In the genomic region with DNA sequence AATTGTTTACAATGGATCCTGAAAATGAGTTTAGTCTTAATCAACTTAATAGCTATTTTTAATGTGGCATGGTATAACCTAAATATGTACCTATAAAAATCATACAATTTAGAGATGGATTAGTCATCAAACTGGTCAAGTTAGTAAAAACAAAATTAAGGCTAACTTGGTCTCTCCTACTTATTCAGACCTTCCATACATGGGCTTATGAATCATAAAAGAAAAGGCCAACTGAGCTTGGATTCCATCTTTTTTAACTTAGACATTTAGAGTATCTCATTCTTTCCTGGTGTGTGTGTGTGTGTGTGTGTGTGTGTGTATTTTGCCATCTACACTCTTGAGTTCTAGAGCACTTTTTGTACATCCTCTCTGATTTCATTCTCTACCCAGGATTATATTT, we compare ENCODE assay signal across 24 cellular contexts.
DNase-seq lines count a peak whose midpoint lies in the region; ATAC-seq, FAIRE-seq and TF ChIP-seq lines count a peak whose summit lies in the region.
"Had no signal": no experiment of that assay in that cellular context is flagged by ENCODE, and none has a peak within 500 bp of the region (broad histone marks: within the 10 kb centered on the region; RNA-seq: fewer than 3 reads in every experiment).

No MANE protein-coding gene starts in this region.

- no peak overlapping the region for H3K4me3 Mint-ChIP-seq in activated CD8-positive, alpha-beta T cell treated with anti-CD3 and anti-CD28 coated beads for 36 hours
- no peak overlapping the region for H3K4me3 Mint-ChIP-seq in activated CD8-positive, alpha-beta T cell treated with anti-CD3 and anti-CD28 coated beads, Interleukin-2, amount 10 ng/mL, durations not matched to agents 7 days and 5 days
- no peak overlapping the region for H3K4me3 Mint-ChIP-seq in astrocyte (ENCODE audit: unreplicated experiment)
- H3K4me3 Mint-ChIP-seq: CD8-positive, alpha-beta memory T cell; GM23338 had no signal

- no peak overlapping the region for H3K27ac ChIP-seq in astrocyte (ENCODE audit: low read depth, low read length)
- H3K27ac ChIP-seq: BLaER1 had no signal

- CTCF ChIA-PET in activated CD8-positive, alpha-beta T cell treated with anti-CD3 and anti-CD28 coated beads for 36 hours (lab: Charles Lee) = no interaction called here
- CTCF ChIA-PET in activated CD8-positive, alpha-beta T cell treated with anti-CD3 and anti-CD28 coated beads, Interleukin-2, amount 10 ng/mL, durations not matched to agents 7 days and 5 days (lab: Charles Lee) = no interaction called here

- POLR2A ChIA-PET in activated CD8-positive, alpha-beta T cell treated with anti-CD3 and anti-CD28 coated beads for 36 hours (lab: Charles Lee) = no interaction called here
- POLR2A ChIA-PET in activated CD8-positive, alpha-beta T cell treated with anti-CD3 and anti-CD28 coated beads, Interleukin-2, amount 10 ng/mL, durations not matched to agents 7 days and 5 days (lab: Charles Lee) = no interaction called here

- H3K4me2 ChIP-seq in astrocyte (ENCODE audit: low read length) = peak overlapping the region; percentile 18
- H3K4me2 ChIP-seq: BLaER1, GM23338 had no signal

- intact Hi-C loops in activated CD8-positive, alpha-beta T cell treated with anti-CD3 and anti-CD28 coated beads for 36 hours (cut with micrococcal nuclease) = no loop called here

- no peaks in the 10 kb centered on the region for H3K9me3 ChIP-seq in astrocyte (ENCODE audit: insufficient read depth, low read depth, low read length)
- H3K9me3 ChIP-seq: BLaER1, MG63 had no signal

- no peak overlapping the region for H3K27ac Mint-ChIP-seq in activated CD8-positive, alpha-beta T cell treated with anti-CD3 and anti-CD28 coated beads for 36 hours
- H3K27ac Mint-ChIP-seq in activated CD8-positive, alpha-beta T cell treated with anti-CD3 and anti-CD28 coated beads, Interleukin-2, amount 10 ng/mL, durations not matched to agents 7 days and 5 days = no peak overlapping the region
- H3K27ac Mint-ChIP-seq in astrocyte (ENCODE audit: unreplicated experiment) = no peak overlapping the region
- H3K27ac Mint-ChIP-seq: CD8-positive, alpha-beta memory T cell had no signal

- no peak overlapping the region for H3K9ac ChIP-seq in astrocyte (ENCODE audit: low read length)
- H3K9ac ChIP-seq: BLaER1 had no signal

- FAIRE-seq in astrocyte (lab: Jason Lieb, UNC) = no peak
- FAIRE-seq: D721Med, G401.6, HepG2 had no signal

- no peaks in the 10 kb centered on the region for H3K36me3 ChIP-seq in astrocyte (ENCODE audit: insufficient read depth, low read length)
- H3K36me3 ChIP-seq: BLaER1, MG63 had no signal

- no peak for TF ChIP-seq CTCF in activated CD8-positive, alpha-beta T cell treated with anti-CD3 and anti-CD28 coated beads for 36 hours (IDR thresholded peaks at IDR 0.05)
- TF ChIP-seq CTCF in astrocyte (IDR thresholded peaks at IDR 0.05; ENCODE audit: insufficient read depth, low read depth, low read length) = no peak

- peaks cover 10% of the 10 kb centered on the region for H3K27me3 Mint-ChIP-seq in activated CD8-positive, alpha-beta T cell treated with anti-CD3 and anti-CD28 coated beads for 36 hours
- H3K27me3 Mint-ChIP-seq in activated CD8-positive, alpha-beta T cell treated with anti-CD3 and anti-CD28 coated beads, Interleukin-2, amount 10 ng/mL, durations not matched to agents 7 days and 5 days (ENCODE audit: low read depth) = no peaks in the 10 kb centered on the region
- no peaks in the 10 kb centered on the region for H3K27me3 Mint-ChIP-seq in astrocyte (ENCODE audit: low read depth, unreplicated experiment)
- H3K27me3 Mint-ChIP-seq: CD8-positive, alpha-beta memory T cell had no signal

- peaks cover 11% of the 10 kb centered on the region for H3K4me1 Mint-ChIP-seq in activated CD8-positive, alpha-beta T cell treated with anti-CD3 and anti-CD28 coated beads for 36 hours (ENCODE audit: low read depth)
- no peaks in the 10 kb centered on the region for H3K4me1 Mint-ChIP-seq in activated CD8-positive, alpha-beta T cell treated with anti-CD3 and anti-CD28 coated beads, Interleukin-2, amount 10 ng/mL, durations not matched to agents 7 days and 5 days (ENCODE audit: low read depth)
- peaks cover 18% of the 10 kb centered on the region for H3K4me1 Mint-ChIP-seq in astrocyte (ENCODE audit: low read depth, unreplicated experiment)
- H3K4me1 Mint-ChIP-seq: CD8-positive, alpha-beta memory T cell had no signal

- peaks cover 5% of the 10 kb centered on the region for H3K4me1 ChIP-seq in astrocyte (ENCODE audit: insufficient read depth, low read length)
- H3K4me1 ChIP-seq: BLaER1 had no signal

- no peak overlapping the region for H3K4me3 ChIP-seq in astrocyte (ENCODE audit: insufficient read depth, low read depth, low read length)
- H3K4me3 ChIP-seq: BLaER1, GM23338, MG63 had no signal

- H3K79me2 ChIP-seq in astrocyte (ENCODE audit: insufficient read depth, low read length) = no peaks in the 10 kb centered on the region

- no peaks in the 10 kb centered on the region for H4K20me1 ChIP-seq in astrocyte (ENCODE audit: insufficient read depth, low read length)
- H4K20me1 ChIP-seq: BLaER1 had no signal

- H3K36me3 Mint-ChIP-seq in activated CD8-positive, alpha-beta T cell treated with anti-CD3 and anti-CD28 coated beads for 36 hours (ENCODE audit: low read depth) = no peaks in the 10 kb centered on the region
- H3K36me3 Mint-ChIP-seq in activated CD8-positive, alpha-beta T cell treated with anti-CD3 and anti-CD28 coated beads, Interleukin-2, amount 10 ng/mL, durations not matched to agents 7 days and 5 days (ENCODE audit: low read depth) = no peaks in the 10 kb centered on the region
- H3K36me3 Mint-ChIP-seq in astrocyte (ENCODE audit: low read depth, unreplicated experiment) = no peaks in the 10 kb centered on the region
- H3K36me3 Mint-ChIP-seq: CD8-positive, alpha-beta memory T cell had no signal

- no peaks in the 10 kb centered on the region for H3K27me3 ChIP-seq in astrocyte (ENCODE audit: insufficient read depth, low read length)
- H3K27me3 ChIP-seq: BLaER1, MG63 had no signal

- peak; percentile 3 for DNase-seq in activated CD8-positive, alpha-beta T cell treated with anti-CD3 and anti-CD28 coated beads for 36 hours
- no peak for DNase-seq in activated CD8-positive, alpha-beta T cell treated with anti-CD3 and anti-CD28 coated beads, Interleukin-2, amount 10 ng/mL, durations not matched to agents 7 days and 5 days
- DNase-seq in HCEC 1CT (peak; percentile 24), astrocyte (ENCODE audit: low read depth) (peak; percentile 51), non-pigmented ciliary epithelial cell (ENCODE audit: low read depth) (peak; percentile 13)
- no peak for DNase-seq in stimulated activated naive CD4-positive, alpha-beta T cell treated with Interleukin-2 at 50 U/mL for 16 hours (lab: John Stamatoyannopoulos, UW)
- DNase-seq: 8988T; CD8-positive, alpha-beta memory T cell; DMS79; NCI-H1092; NCI-H146; NCI-H2107; NCI-H226; NCI-H524 treated with DMSO at 0.1 percent for 48 hours; Right ventricle myocardium superior had no signal

- no peak for ATAC-seq in activated CD8-positive, alpha-beta T cell treated with anti-CD3 and anti-CD28 coated beads for 36 hours
- ATAC-seq in activated CD8-positive, alpha-beta T cell treated with anti-CD3 and anti-CD28 coated beads, Interleukin-2, amount 10 ng/mL, durations not matched to agents 7 days and 5 days = no peak
- no peak for ATAC-seq in GM19395 (IDR thresholded peaks at IDR 0.05; ENCODE audit: unreplicated experiment)
- ATAC-seq in HG03045 (IDR thresholded peaks at IDR 0.05; ENCODE audit: unreplicated experiment) = no peak
- ATAC-seq: GM23338, HepG2, Panc1 had no signal

- no peak overlapping the region for H2AFZ ChIP-seq in astrocyte (ENCODE audit: low read depth, low read length)
- H2AFZ ChIP-seq: GM23338 had no signal

- H3K9me3 Mint-ChIP-seq in activated CD8-positive, alpha-beta T cell treated with anti-CD3 and anti-CD28 coated beads for 36 hours = no peaks in the 10 kb centered on the region
- H3K9me3 Mint-ChIP-seq in activated CD8-positive, alpha-beta T cell treated with anti-CD3 and anti-CD28 coated beads, Interleukin-2, amount 10 ng/mL, durations not matched to agents 7 days and 5 days (ENCODE audit: insufficient read depth) = no peaks in the 10 kb centered on the region
- no peaks in the 10 kb centered on the region for H3K9me3 Mint-ChIP-seq in astrocyte (ENCODE audit: unreplicated experiment)
- H3K9me3 Mint-ChIP-seq: CD8-positive, alpha-beta memory T cell; GM23338 had no signal

Comparison
In these comparisons a context has a peak if more than half of its experiments do, and no peak if none do; other contexts are left out.
1. DNase-seq: peak in activated CD8-positive, alpha-beta T cell treated with anti-CD3 and anti-CD28 coated beads for 36 hours (single experiment), HCEC 1CT (single experiment), astrocyte (single experiment) and non-pigmented ciliary epithelial cell (single experiment); none in activated CD8-positive, alpha-beta T cell treated with anti-CD3 and anti-CD28 coated beads, Interleukin-2, amount 10 ng/mL, durations not matched to agents 7 days and 5 days (single experiment) and stimulated activated naive CD4-positive, alpha-beta T cell treated with Interleukin-2 at 50 U/mL for 16 hours (single experiment).